8 cellular contexts compared by ENCODE assay signal in genomic region chr16:30185141-30185682, GRCh38. TPM values are rescaled to one million over a fixed set of nuclear protein-coding genes. Genes with fewer than 3 reads are reported as not detected.
DNase-seq lines count a peak whose midpoint lies in the region; ATAC-seq, FAIRE-seq and TF ChIP-seq lines count a peak whose summit lies in the region.

No MANE protein-coding gene starts in this region.

- peaks cover 20% of the 10 kb centered on the region for H3K27me3 Mint-ChIP-seq in progenitor cell of endocrine pancreas

- no peak for FAIRE-seq in H1 (lab: Jason Lieb, UNC)

- no peaks in the 10 kb centered on the region for H3K36me3 ChIP-seq in H1 (ENCODE audit: control insufficient read depth in 2 of 4, insufficient read depth in 4 of 4, low read length in 3 of 4)

- no peaks in the 10 kb centered on the region for H3K79me1 ChIP-seq in H1 (ENCODE audit: low read depth, low read length)

- no peaks in the 10 kb centered on the region for H3K9me3 Mint-ChIP-seq in progenitor cell of endocrine pancreas (ENCODE audit: low read depth)

- H3K79me2 ChIP-seq in H1 (ENCODE audit: control insufficient read depth in 1 of 2, insufficient read depth in 2 of 2, low read length in 2 of 2), result no peaks in the 10 kb centered on the region

- no peak for TF ChIP-seq RAD21 in H1 (IDR thresholded peaks at IDR 0.05 in 1 of 2, conservative IDR thresholded peaks at IDR 0.05 in 1 of 2; ENCODE audit: low read depth in 2 of 2, low read length in 2 of 2)

- no peak overlapping the region; a peak in 1 of 4 replicates for H3K4me2 ChIP-seq in H1 (ENCODE audit: insufficient read depth in 1 of 2, low read depth in 2 of 2, low read length in 2 of 2)

- 91% methylated on average over 12 of the region's 12 CpGs; no CpG with 5 or more reads in 1 of the 2 experiments for WGBS in H1 (ENCODE audit: extremely low coverage in 1 of 2, insufficient coverage in 1 of 2, insufficient read length in 1 of 2, insufficient replicate concordance in 2 of 2, low coverage in 1 of 2, low lambda C conversion rate in 2 of 2, missing lambda C conversion rate in 1 of 2), 2 experiments

- no peak overlapping the region for H3K4me3 ChIP-seq in H1 (ENCODE audit: extremely low read depth in 1 of 4, insufficient read depth in 2 of 4, low read depth in 3 of 4, low read length in 4 of 4)

- peaks cover 10% of the 10 kb centered on the region; the same call in 1 of the 2 replicates for H3K23me2 ChIP-seq in H1 (ENCODE audit: low read depth, low read length)

- no peak overlapping the region for H2BK120ac ChIP-seq in H1 (replicated peaks; ENCODE audit: low read depth, low read length)

- no peaks in the 10 kb centered on the region for H3K4me1 Mint-ChIP-seq in progenitor cell of endocrine pancreas (ENCODE audit: low read depth)

- H4K91ac ChIP-seq in H1 (replicated peaks; ENCODE audit: insufficient read length, low read length), result no peak overlapping the region

- no peak overlapping the region for H3K27ac ChIP-seq in H1 (ENCODE audit: low read depth, low read length)

- H3K9me3 ChIP-seq in H1 (ENCODE audit: insufficient read depth in 2 of 2, low read depth in 1 of 2, low read length in 1 of 2), result no peaks in the 10 kb centered on the region

- no peak overlapping the region for H3K4ac ChIP-seq in H1 (replicated peaks; ENCODE audit: insufficient read length, low read depth, low read length)

- H2AK5ac ChIP-seq in H1 (ENCODE audit: low read depth, low read length), result no peak overlapping the region

- no peak overlapping the region for H2BK12ac ChIP-seq in H1 (ENCODE audit: low read depth, low read length)

- DNase-seq in RPMI8226 (peak; percentile 51), H1 (ENCODE audit: low read depth in 1 of 2, low spot score in 2 of 2) (peak in 1 of 2 experiments; percentile 44), KG1 (lab: John Stamatoyannopoulos, UW) (no peak), NCI-H2081 treated with DMSO at 0.1 percent for 48 hours (lab: John Stamatoyannopoulos, UW) (no peak), progenitor cell of endocrine pancreas (ENCODE audit: low spot score, unreplicated experiment) (no peak)
- DNase-seq in stimulated activated CD8-positive, alpha-beta memory T cell treated with anti-CD3 and anti-CD28 coated beads, Interleukin-12 subunit alpha, Interleukin-12 subunit beta, amount 100 ng/mL, for 4 hours (ENCODE audit: low read depth), result peak; percentile 29

- no peak overlapping the region for H3K14ac ChIP-seq in H1 (ENCODE audit: insufficient read length)

- peaks cover 0 to 12% (median 4%) of the 10 kb centered on the region in 4 experiments; a peak in 4 of 7 replicates for H3K4me1 ChIP-seq in H1 (replicated peaks in 1 of 4; ENCODE audit: control insufficient read depth in 3 of 4, insufficient read depth in 4 of 4, low read length in 3 of 4)

- peaks cover 0 to 19% (median 12%) of the 10 kb centered on the region in 4 experiments; a peak in 4 of 7 replicates for H3K27me3 ChIP-seq in H1 (replicated peaks in 1 of 4; ENCODE audit: control insufficient read depth in 3 of 4, extremely low read depth in 1 of 4, insufficient read depth in 3 of 4, low read length in 3 of 4)

- H3K18ac ChIP-seq in H1 (ENCODE audit: extremely low read depth, low read length), result no peak overlapping the region

- CTCF ChIA-PET in H1 (lab: Charles Lee; ENCODE audit: partially characterized antibody), result interaction anchor here (1.0 to 4.4 kb wide), 4 partner anchors 67 to 444 kb away, joined by 3 to 21 read pairs (median 4); partner anchors contain the start of gene GDPD3

- no peak overlapping the region for H2AFZ ChIP-seq in H1 (ENCODE audit: low read length)

- TF ChIP-seq POLR2A in GM15510 (IDR thresholded peaks at IDR 0.05; ENCODE audit: borderline replicate concordance, extremely low read depth, insufficient read length) (peak; percentile 56), H1 (IDR thresholded peaks at IDR 0.05; ENCODE audit: control extremely low read depth in 1 of 2, low read depth in 2 of 2, low read length in 2 of 2) (no peak)

- no peak overlapping the region; the same call in 1 of the 2 replicates for H4K8ac ChIP-seq in H1 (ENCODE audit: extremely low read depth, insufficient read depth, low read length)

- TF ChIP-seq CTCF in H1 (IDR thresholded peaks at IDR 0.05; ENCODE audit: control extremely low read depth in 1 of 3, insufficient read depth in 1 of 3, low read depth in 1 of 3, low read length in 3 of 3), result no peak
- no peak for TF ChIP-seq CTCF in progenitor cell of endocrine pancreas (IDR thresholded peaks at IDR 0.05; ENCODE audit: unreplicated experiment)

- no peak for ATAC-seq in HG02938 (IDR thresholded peaks at IDR 0.05; ENCODE audit: unreplicated experiment)

- H3K4me3 Mint-ChIP-seq in progenitor cell of endocrine pancreas (ENCODE audit: low read depth), result no peak overlapping the region

- no peak overlapping the region for H3K56ac ChIP-seq in H1 (replicated peaks; ENCODE audit: insufficient read length, low read depth, low read length)

- no peak overlapping the region for H3K23ac ChIP-seq in H1 (ENCODE audit: insufficient read length)

- H3K36me3 Mint-ChIP-seq in progenitor cell of endocrine pancreas (ENCODE audit: insufficient read depth), result no peaks in the 10 kb centered on the region

- no peak for TF ChIP-seq EP300 in H1 (IDR thresholded peaks at IDR 0.05; ENCODE audit: borderline replicate concordance in 1 of 2, low read depth in 2 of 2, low read length in 2 of 2)

- no peak overlapping the region for H3K27ac Mint-ChIP-seq in progenitor cell of endocrine pancreas

- no peak overlapping the region for H3K9ac ChIP-seq in H1 (replicated peaks in 1 of 4; ENCODE audit: extremely low read depth in 1 of 4, low read depth in 3 of 4, low read length in 3 of 4)

- POLR2A ChIA-PET in H1 (lab: Charles Lee; ENCODE audit: partially characterized antibody), result interaction anchor here (1.2 kb wide), 1 partner anchor 13 kb away, joined by 3 read pairs; no protein-coding TSS in a partner anchor

- H2BK15ac ChIP-seq in H1 (ENCODE audit: low read length), result no peak overlapping the region

- H2BK20ac ChIP-seq in H1 (ENCODE audit: low read length), result no peak overlapping the region

- H4K5ac ChIP-seq in H1 (ENCODE audit: insufficient read length, low read depth, low read length), result no peak overlapping the region

- peaks cover 7 to 8% of the 10 kb centered on the region in 2 experiments for H4K20me1 ChIP-seq in H1 (replicated peaks in 1 of 2; ENCODE audit: control insufficient read depth in 1 of 2, insufficient read depth in 2 of 2, low read length in 2 of 2)

- H2BK5ac ChIP-seq in H1 (ENCODE audit: low read depth, low read length), result 0 out of 2 replicates have a peak overlapping the region, but pooled peaks have one; percentile 24

TF ChIP-seq in H1, 55 proteins besides CTCF, POLR2A, EP300 and RAD21 (continues in another document):
- TF ChIP-seq TEAD4 (IDR thresholded peaks at IDR 0.05; ENCODE audit: low read depth, low read length) (no peak), CREB1 (IDR thresholded peaks at IDR 0.05) (no peak), TCF12 (IDR thresholded peaks at IDR 0.05; ENCODE audit: low read depth, low read length) (no peak), EGR1 (IDR thresholded peaks at IDR 0.05; ENCODE audit: borderline replicate concordance, low read depth, low read length) (no peak), SAP30 (IDR thresholded peaks at IDR 0.05; ENCODE audit: insufficient read depth, insufficient replicate concordance, low read length) (no peak)

RNA-seq across cellular contexts. Expression of gene CORO1A, which starts 1.8 kb away (rescaled TPM):
- total RNA-seq in H1 (2021; fragmentation: NEBNext Ultra II Directional; extraction: Animal tissue kit (Norgen Biotek cat#: 25700)), result 11.7 and 12.1 TPM in 2 replicates
- 10.9 and 11.8 TPM in 2 replicates for polyA plus RNA-seq in H1 (2011; rRNA removed)
- polyA plus RNA-seq in H1 (2011; cell fraction: cytosol; rRNA removed), result 12.8 TPM
- 14.4 TPM for polyA plus RNA-seq in H1 (2011; cell fraction: nucleus; rRNA removed)
- 4.2 to 9.5 TPM (median 8.2 TPM) in 4 replicates for polyA plus RNA-seq in H1 (2012, experiment 1 of 2)
- 6.8 TPM for polyA plus RNA-seq in H1 (2012, experiment 2 of 2)
- polyA plus RNA-seq in H1 (2013, experiment 1 of 2), result 9.9 TPM
- 9.6 TPM for polyA plus RNA-seq in H1 (2013, experiment 2 of 2)
- 3.2 and 6.6 TPM in 2 replicates for polyA minus RNA-seq in H1 (2011; rRNA and poly(A)+ RNA removed)
- polyA minus RNA-seq in H1 (2011; cell fraction: cytosol; rRNA and poly(A)+ RNA removed), result 4.4 TPM
- 5.6 TPM for polyA minus RNA-seq in H1 (2011; cell fraction: nucleus; rRNA and poly(A)+ RNA removed)
- total RNA-seq in progenitor cell of endocrine pancreas, result 1.6 and 3.8 TPM in 2 replicates

RNA-seq across cellular contexts. Expression of gene BOLA2B, which starts 8.3 kb away (rescaled TPM):
- total RNA-seq in H1 (2021; fragmentation: NEBNext Ultra II Directional; extraction: Animal tissue kit (Norgen Biotek cat#: 25700)), result 208 and 211 TPM in 2 replicates
- polyA plus RNA-seq in H1 (2011; rRNA removed), result 872 and 991 TPM in 2 replicates
- polyA plus RNA-seq in H1 (2011; cell fraction: cytosol; rRNA removed), result 876 TPM
- 204 TPM for polyA plus RNA-seq in H1 (2011; cell fraction: nucleus; rRNA removed)
- 167 to 478 TPM (median 304 TPM) in 4 replicates for polyA plus RNA-seq in H1 (2012, experiment 1 of 2)
- polyA plus RNA-seq in H1 (2012, experiment 2 of 2), result 1,048 TPM
- 617 TPM for polyA plus RNA-seq in H1 (2013, experiment 1 of 2)
- polyA plus RNA-seq in H1 (2013, experiment 2 of 2), result 657 TPM
- 48.6 and 53.1 TPM in 2 replicates for polyA minus RNA-seq in H1 (2011; rRNA and poly(A)+ RNA removed)
- polyA minus RNA-seq in H1 (2011; cell fraction: cytosol; rRNA and poly(A)+ RNA removed), result 121 TPM
- polyA minus RNA-seq in H1 (2011; cell fraction: nucleus; rRNA and poly(A)+ RNA removed), result 106 TPM
- 65.0 and 71.5 TPM in 2 replicates for total RNA-seq in progenitor cell of endocrine pancreas

RNA-seq across cellular contexts. Expression of gene SLX1A, which starts 8.5 kb away (rescaled TPM):
- total RNA-seq in H1 (2021; fragmentation: NEBNext Ultra II Directional; extraction: Animal tissue kit (Norgen Biotek cat#: 25700)), result 18.2 and 36.9 TPM in 2 replicates
- polyA plus RNA-seq in H1 (2011; rRNA removed), result 4.7 and 7.3 TPM in 2 replicates
- 10.8 TPM for polyA plus RNA-seq in H1 (2011; cell fraction: cytosol; rRNA removed)
- polyA plus RNA-seq in H1 (2011; cell fraction: nucleus; rRNA removed), result 33.5 TPM
- polyA plus RNA-seq in H1 (2012, experiment 1 of 2), result 54.4 to 87.1 TPM (median 77.8 TPM) in 4 replicates
- 56.5 TPM for polyA plus RNA-seq in H1 (2012, experiment 2 of 2)
- polyA plus RNA-seq in H1 (2013, experiment 1 of 2), result 24.3 TPM
- polyA plus RNA-seq in H1 (2013, experiment 2 of 2), result 24.1 TPM
- polyA minus RNA-seq in H1 (2011; rRNA and poly(A)+ RNA removed), result 2.2 and 3.2 TPM in 2 replicates
- polyA minus RNA-seq in H1 (2011; cell fraction: cytosol; rRNA and poly(A)+ RNA removed), result 15.7 TPM
- polyA minus RNA-seq in H1 (2011; cell fraction: nucleus; rRNA and poly(A)+ RNA removed), result 12.9 TPM
- 28.7 and 37.5 TPM in 2 replicates for total RNA-seq in progenitor cell of endocrine pancreas

RNA-seq across cellular contexts. Expression of gene SULT1A3, which starts 13.8 kb away (rescaled TPM):
- total RNA-seq in H1 (2021; fragmentation: NEBNext Ultra II Directional; extraction: Animal tissue kit (Norgen Biotek cat#: 25700)), result 10.9 and 13.8 TPM in 2 replicates
- polyA plus RNA-seq in H1 (2011; rRNA removed), result 1.9 and 4.4 TPM in 2 replicates
- polyA plus RNA-seq in H1 (2011; cell fraction: cytosol; rRNA removed), result 6.8 TPM
- 18.0 TPM for polyA plus RNA-seq in H1 (2011; cell fraction: nucleus; rRNA removed)
- polyA plus RNA-seq in H1 (2012, experiment 1 of 2), result 17.8 to 26.6 TPM (median 21.6 TPM) in 4 replicates
- polyA plus RNA-seq in H1 (2012, experiment 2 of 2), result 20.9 TPM
- 19.7 TPM for polyA plus RNA-seq in H1 (2013, experiment 1 of 2)
- 17.8 TPM for polyA plus RNA-seq in H1 (2013, experiment 2 of 2)
- 1.2 and 1.9 TPM in 2 replicates for polyA minus RNA-seq in H1 (2011; rRNA and poly(A)+ RNA removed)
- polyA minus RNA-seq in H1 (2011; cell fraction: cytosol; rRNA and poly(A)+ RNA removed), result not detected
- polyA minus RNA-seq in H1 (2011; cell fraction: nucleus; rRNA and poly(A)+ RNA removed), result 8.2 TPM
- 33.0 and 33.3 TPM in 2 replicates for total RNA-seq in progenitor cell of endocrine pancreas

Comparison
In these comparisons a context has a peak if more than half of its experiments do, and no peak if none do; other contexts are left out.
1. DNase-seq: peak in RPMI8226 (single experiment) and stimulated activated CD8-positive, alpha-beta memory T cell treated with anti-CD3 and anti-CD28 coated beads, Interleukin-12 subunit alpha, Interleukin-12 subunit beta, amount 100 ng/mL, for 4 hours (single experiment); none in KG1 (single experiment), NCI-H2081 treated with DMSO at 0.1 percent for 48 hours (single experiment) and progenitor cell of endocrine pancreas (single experiment).